In the genomic region with DNA sequence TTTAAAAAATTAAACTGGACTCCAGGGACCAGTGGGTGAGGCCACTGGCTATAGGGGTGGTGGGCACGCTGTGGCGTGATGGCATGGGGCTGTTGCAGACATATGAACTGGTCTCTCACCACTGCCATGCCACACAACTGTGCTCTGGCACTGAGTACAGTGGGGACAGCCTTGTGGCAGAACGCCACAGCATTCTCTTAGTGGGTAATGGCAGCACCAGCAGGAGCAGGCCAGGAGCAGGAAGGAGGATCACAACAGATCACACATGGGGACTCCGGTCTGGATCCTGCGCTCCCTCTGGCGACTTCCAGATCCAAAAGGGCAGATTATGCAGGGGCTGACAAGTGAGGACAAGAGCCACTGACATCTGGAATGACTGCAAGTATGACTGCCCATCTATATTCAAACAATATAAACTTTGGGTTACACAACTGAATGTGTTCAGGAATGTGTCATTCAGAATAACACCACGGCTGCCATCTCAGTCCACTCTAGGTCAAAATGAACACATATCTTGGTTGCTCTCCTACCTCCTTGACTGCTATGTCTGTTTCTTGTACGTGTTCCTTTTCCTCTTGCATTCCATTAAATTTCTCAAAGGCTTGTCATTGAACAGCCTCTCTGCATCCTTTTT, we compare ENCODE assay signal across 20 cellular contexts.
A peak's percentile ranks its signal among the peaks of the same experiment; 100 is the strongest.
DNase-seq lines count a peak whose midpoint lies in the region; ATAC-seq, FAIRE-seq and TF ChIP-seq lines count a peak whose summit lies in the region.
"Had no signal": no experiment of that assay in that cellular context is flagged by ENCODE, and none has a peak within 500 bp of the region (broad histone marks: within the 10 kb centered on the region; RNA-seq: fewer than 3 reads in every experiment).

No MANE protein-coding gene starts in this region.

- H3K27ac Mint-ChIP-seq in GM23338 (0 out of 2 replicates have a peak overlapping the region, but pooled peaks have one; percentile 1), memory B cell (peak overlapping the region; percentile 68)
- peak overlapping the region; percentile 33 for H3K27ac Mint-ChIP-seq in central memory CD8-positive, alpha-beta T cell (ENCODE audit: low read depth)

- no peak overlapping the region for H3K4me2 ChIP-seq in GM23338

- no peaks in the 10 kb centered on the region for H3K9me2 ChIP-seq in GM23338 (ENCODE audit: insufficient read depth)

- 0 out of 2 replicates have a peak, but pooled peaks cover 3% of the 10 kb centered on the region for H4K20me1 ChIP-seq in GM23338 (replicated peaks; ENCODE audit: insufficient read depth)

- no peak overlapping the region for H3K4me3 Mint-ChIP-seq in GM23338
- no peak overlapping the region for H3K4me3 Mint-ChIP-seq in central memory CD8-positive, alpha-beta T cell
- no peak overlapping the region for H3K4me3 Mint-ChIP-seq in memory B cell
- H3K4me3 Mint-ChIP-seq: CD14-positive monocyte had no signal

- no peak for FAIRE-seq in D721Med (lab: Jason Lieb, UNC)
- FAIRE-seq: HTR-8/SVneo had no signal

- no peak overlapping the region for H3K4me3 ChIP-seq in GM23338
- H3K4me3 ChIP-seq: HAP-1 had no signal

- no peaks in the 10 kb centered on the region for H3K36me3 ChIP-seq in GM23338 (ENCODE audit: insufficient read depth)
- H3K36me3 ChIP-seq: HAP-1 had no signal

- DNase-seq in AG08396 (ENCODE audit: low spot score) (peak; percentile 8), GM23338 (ENCODE audit: low spot score) (no peak), memory B cell (ENCODE audit: low spot score in 2 of 2) (no peak), D721Med (ENCODE audit: insufficient read length, low spot score) (no peak), NOMO-1 treated with DMSO at 0.1 percent for 48 hours (lab: John Stamatoyannopoulos, UW; ENCODE audit: unreplicated experiment) (no peak), NCI-H1930 (lab: John Stamatoyannopoulos, UW) (no peak)
- DNase-seq in central memory CD8-positive, alpha-beta T cell (ENCODE audit: low spot score in 2 of 2): no peak
- DNase-seq: AML-193, MV-4-11, NCI-H1417, NCI-H187 treated with DMSO at 0.1 percent for 48 hours, NCI-H2171, NCI-H446, NCI-H748 treated with DMSO at 0.1 percent for 48 hours, PC-3 had no signal

- no peaks in the 10 kb centered on the region for H3K9me3 Mint-ChIP-seq in GM23338
- H3K9me3 Mint-ChIP-seq in central memory CD8-positive, alpha-beta T cell: no peaks in the 10 kb centered on the region
- H3K9me3 Mint-ChIP-seq in memory B cell: peaks cover 2% of the 10 kb centered on the region

- no peak overlapping the region for H2AFZ ChIP-seq in GM23338

- no peaks in the 10 kb centered on the region; the same call in 1 of the 2 replicates for H3K4me1 ChIP-seq in GM23338 (ENCODE audit: insufficient read depth)

- H3K27me3 Mint-ChIP-seq in GM23338 (ENCODE audit: insufficient read depth, low read depth, poor library complexity): no peaks in the 10 kb centered on the region
- no peaks in the 10 kb centered on the region for H3K27me3 Mint-ChIP-seq in central memory CD8-positive, alpha-beta T cell
- no peaks in the 10 kb centered on the region for H3K27me3 Mint-ChIP-seq in memory B cell

- H3K27me3 ChIP-seq in GM23338 (ENCODE audit: insufficient read depth): no peaks in the 10 kb centered on the region

- ATAC-seq in GM23338: peak; percentile 29; the same call in 2 of the 3 replicates
- no peak for ATAC-seq in central memory CD8-positive, alpha-beta T cell (replicated peaks; ENCODE audit: extremely low read depth, poor library complexity, severe bottlenecking)
- no peak for ATAC-seq in memory B cell (ENCODE audit: low read depth)
- no peak for ATAC-seq in HG03565 (IDR thresholded peaks at IDR 0.05; ENCODE audit: unreplicated experiment)
- ATAC-seq: PC-3 had no signal

- H3K4me1 Mint-ChIP-seq in GM23338 (no peaks in the 10 kb centered on the region; the same call in 2 of the 3 replicates), memory B cell (peaks cover 45% of the 10 kb centered on the region)
- H3K4me1 Mint-ChIP-seq in central memory CD8-positive, alpha-beta T cell: peaks cover 51% of the 10 kb centered on the region

- no peaks in the 10 kb centered on the region for H3K36me3 Mint-ChIP-seq in GM23338 (ENCODE audit: low read depth)
- peaks cover 7% of the 10 kb centered on the region for H3K36me3 Mint-ChIP-seq in central memory CD8-positive, alpha-beta T cell (ENCODE audit: insufficient read depth)
- H3K36me3 Mint-ChIP-seq in memory B cell: peaks cover 24% of the 10 kb centered on the region

- no peak overlapping the region for H3K27ac ChIP-seq in GM23338 (ENCODE audit: low read depth)
- H3K27ac ChIP-seq: HL-60 had no signal

- TF ChIP-seq CTCF in GM23338 (conservative IDR thresholded peaks at IDR 0.05; ENCODE audit: low read depth in 2 of 2) (no peak), D721Med (IDR thresholded peaks at IDR 0.05; ENCODE audit: insufficient read depth, missing control alignments) (no peak)

- peaks cover 5% of the 10 kb centered on the region for H3K79me2 ChIP-seq in GM23338 (replicated peaks; ENCODE audit: insufficient read depth)

- no peaks in the 10 kb centered on the region for H3F3A ChIP-seq in GM23338 (replicated peaks; ENCODE audit: low read depth)

TF ChIP-seq in GM23338, 12 proteins besides CTCF, POLR2A, EP300 and RAD21 (continues in another document):
- TF ChIP-seq, protein P1, sequence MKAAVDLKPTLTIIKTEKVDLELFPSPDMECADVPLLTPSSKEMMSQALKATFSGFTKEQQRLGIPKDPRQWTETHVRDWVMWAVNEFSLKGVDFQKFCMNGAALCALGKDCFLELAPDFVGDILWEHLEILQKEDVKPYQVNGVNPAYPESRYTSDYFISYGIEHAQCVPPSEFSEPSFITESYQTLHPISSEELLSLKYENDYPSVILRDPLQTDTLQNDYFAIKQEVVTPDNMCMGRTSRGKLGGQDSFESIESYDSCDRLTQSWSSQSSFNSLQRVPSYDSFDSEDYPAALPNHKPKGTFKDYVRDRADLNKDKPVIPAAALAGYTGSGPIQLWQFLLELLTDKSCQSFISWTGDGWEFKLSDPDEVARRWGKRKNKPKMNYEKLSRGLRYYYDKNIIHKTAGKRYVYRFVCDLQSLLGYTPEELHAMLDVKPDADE (IDR thresholded peaks at IDR 0.05): no peak
- TF ChIP-seq ZNF114 (CRISPR knock-in tag; IDR thresholded peaks at IDR 0.05) (no peak), NANOG (IDR thresholded peaks at IDR 0.05; ENCODE audit: borderline replicate concordance) (no peak), EZH2 (IDR thresholded peaks at IDR 0.05; ENCODE audit: low read depth, unreplicated experiment) (no peak), STAT1 (IDR thresholded peaks at IDR 0.05; ENCODE audit: unreplicated experiment) (no peak), CREB1 (CRISPR knock-in tag; IDR thresholded peaks at IDR 0.05; ENCODE audit: low read depth) (no peak)
- TF ChIP-seq, protein P2, sequence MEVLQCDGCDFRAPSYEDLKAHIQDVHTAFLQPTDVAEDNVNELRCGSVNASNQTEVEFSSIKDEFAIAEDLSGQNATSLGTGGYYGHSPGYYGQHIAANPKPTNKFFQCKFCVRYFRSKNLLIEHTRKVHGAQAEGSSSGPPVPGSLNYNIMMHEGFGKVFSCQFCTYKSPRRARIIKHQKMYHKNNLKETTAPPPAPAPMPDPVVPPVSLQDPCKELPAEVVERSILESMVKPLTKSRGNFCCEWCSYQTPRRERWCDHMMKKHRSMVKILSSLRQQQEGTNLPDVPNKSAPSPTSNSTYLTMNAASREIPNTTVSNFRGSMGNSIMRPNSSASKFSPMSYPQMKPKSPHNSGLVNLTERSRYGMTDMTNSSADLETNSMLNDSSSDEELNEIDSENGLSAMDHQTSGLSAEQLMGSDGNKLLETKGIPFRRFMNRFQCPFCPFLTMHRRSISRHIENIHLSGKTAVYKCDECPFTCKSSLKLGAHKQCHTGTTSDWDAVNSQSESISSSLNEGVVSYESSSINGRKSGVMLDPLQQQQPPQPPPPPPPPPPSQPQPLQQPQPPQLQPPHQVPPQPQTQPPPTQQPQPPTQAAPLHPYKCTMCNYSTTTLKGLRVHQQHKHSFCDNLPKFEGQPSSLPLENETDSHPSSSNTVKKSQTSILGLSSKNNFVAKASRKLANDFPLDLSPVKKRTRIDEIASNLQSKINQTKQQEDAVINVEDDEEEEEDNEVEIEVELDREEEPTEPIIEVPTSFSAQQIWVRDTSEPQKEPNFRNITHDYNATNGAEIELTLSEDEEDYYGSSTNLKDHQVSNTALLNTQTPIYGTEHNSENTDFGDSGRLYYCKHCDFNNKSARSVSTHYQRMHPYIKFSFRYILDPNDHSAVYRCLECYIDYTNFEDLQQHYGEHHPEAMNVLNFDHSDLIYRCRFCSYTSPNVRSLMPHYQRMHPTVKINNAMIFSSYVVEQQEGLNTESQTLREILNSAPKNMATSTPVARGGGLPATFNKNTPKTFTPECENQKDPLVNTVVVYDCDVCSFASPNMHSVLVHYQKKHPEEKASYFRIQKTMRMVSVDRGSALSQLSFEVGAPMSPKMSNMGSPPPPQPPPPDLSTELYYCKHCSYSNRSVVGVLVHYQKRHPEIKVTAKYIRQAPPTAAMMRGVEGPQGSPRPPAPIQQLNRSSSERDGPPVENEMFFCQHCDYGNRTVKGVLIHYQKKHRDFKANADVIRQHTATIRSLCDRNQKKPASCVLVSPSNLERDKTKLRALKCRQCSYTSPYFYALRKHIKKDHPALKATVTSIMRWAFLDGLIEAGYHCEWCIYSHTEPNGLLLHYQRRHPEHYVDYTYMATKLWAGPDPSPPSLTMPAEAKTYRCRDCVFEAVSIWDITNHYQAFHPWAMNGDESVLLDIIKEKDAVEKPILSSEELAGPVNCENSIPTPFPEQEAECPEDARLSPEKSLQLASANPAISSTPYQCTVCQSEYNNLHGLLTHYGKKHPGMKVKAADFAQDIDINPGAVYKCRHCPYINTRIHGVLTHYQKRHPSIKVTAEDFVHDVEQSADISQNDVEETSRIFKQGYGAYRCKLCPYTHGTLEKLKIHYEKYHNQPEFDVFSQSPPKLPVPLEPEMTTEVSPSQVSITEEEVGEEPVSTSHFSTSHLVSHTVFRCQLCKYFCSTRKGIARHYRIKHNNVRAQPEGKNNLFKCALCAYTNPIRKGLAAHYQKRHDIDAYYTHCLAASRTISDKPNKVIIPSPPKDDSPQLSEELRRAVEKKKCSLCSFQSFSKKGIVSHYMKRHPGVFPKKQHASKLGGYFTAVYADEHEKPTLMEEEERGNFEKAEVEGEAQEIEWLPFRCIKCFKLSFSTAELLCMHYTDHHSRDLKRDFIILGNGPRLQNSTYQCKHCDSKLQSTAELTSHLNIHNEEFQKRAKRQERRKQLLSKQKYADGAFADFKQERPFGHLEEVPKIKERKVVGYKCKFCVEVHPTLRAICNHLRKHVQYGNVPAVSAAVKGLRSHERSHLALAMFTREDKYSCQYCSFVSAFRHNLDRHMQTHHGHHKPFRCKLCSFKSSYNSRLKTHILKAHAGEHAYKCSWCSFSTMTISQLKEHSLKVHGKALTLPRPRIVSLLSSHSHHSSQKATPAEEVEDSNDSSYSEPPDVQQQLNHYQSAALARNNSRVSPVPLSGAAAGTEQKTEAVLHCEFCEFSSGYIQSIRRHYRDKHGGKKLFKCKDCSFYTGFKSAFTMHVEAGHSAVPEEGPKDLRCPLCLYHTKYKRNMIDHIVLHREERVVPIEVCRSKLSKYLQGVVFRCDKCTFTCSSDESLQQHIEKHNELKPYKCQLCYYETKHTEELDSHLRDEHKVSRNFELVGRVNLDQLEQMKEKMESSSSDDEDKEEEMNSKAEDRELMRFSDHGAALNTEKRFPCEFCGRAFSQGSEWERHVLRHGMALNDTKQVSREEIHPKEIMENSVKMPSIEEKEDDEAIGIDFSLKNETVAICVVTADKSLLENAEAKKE (CRISPR knock-in tag; IDR thresholded peaks at IDR 0.05): no peak

Comparison
In these comparisons a context has a peak if more than half of its experiments do, and no peak if none do; other contexts are left out.
1. H3K27ac Mint-ChIP-seq: peak in every context shown above with its lines; median percentile 68 in memory B cell; 33 in central memory CD8-positive, alpha-beta T cell; 1 in GM23338.